Comparison of ENCODE assay signal across 11 cellular contexts in the genomic region with DNA sequence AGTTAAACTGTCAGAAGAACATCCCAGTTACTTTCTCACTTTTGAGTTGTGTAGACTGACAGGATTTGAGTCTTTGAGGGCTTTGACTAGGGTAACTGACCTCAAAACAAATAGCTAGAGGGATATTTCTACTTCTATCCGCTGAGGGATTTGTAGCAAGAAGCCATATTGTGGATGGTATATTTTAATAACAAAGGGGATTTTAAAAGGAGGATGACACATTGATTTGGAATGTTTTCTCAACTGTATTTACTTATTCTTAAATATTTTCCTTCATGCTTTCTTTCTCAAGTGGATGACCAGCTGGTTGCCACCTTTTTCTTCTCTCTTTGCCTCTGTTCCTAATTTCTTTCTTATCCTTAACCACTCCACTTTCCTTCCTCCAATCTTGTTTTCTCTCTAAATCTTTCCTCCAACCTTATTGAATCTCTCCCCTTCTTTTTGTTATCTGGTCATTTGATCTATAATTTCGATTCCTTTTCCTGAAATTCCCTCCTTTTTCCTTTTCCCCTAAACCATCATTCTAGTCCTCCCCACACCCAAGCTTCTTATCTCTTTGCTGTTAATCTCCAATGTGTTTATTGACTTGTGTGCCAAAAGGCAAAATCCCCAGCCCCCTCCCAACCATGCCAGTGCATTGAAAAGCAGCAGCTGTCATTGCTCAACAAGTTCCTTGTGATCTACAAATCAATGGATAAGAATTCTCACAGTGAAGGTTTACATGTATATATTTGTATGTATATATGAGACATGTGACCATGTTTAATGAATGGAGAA.
DNase-seq lines count a peak whose midpoint lies in the region; ATAC-seq and TF ChIP-seq lines count a peak whose summit lies in the region.
"Had no signal": no experiment of that assay in that cellular context is flagged by ENCODE, and none has a peak within 500 bp of the region (broad histone marks: within the 10 kb centered on the region; RNA-seq: fewer than 3 reads in every experiment).

No MANE protein-coding gene starts in this region.

- H3K4me1 ChIP-seq in ascending aorta (peaks cover 9 to 25% of the 10 kb centered on the region in 2 donors), spleen (peaks cover 0 to 22% (median 16%) of the 10 kb centered on the region in 6 donors)

- H3K9me3 ChIP-seq in ascending aorta (no peaks in the 10 kb centered on the region), spleen (no peaks in the 10 kb centered on the region)

- H3K36me3 ChIP-seq in ascending aorta (no peaks in the 10 kb centered on the region), spleen (no peaks in the 10 kb centered on the region)

- no peak for ATAC-seq in omental fat pad (ENCODE audit: low FRiP score)
- ATAC-seq in HG03520 (IDR thresholded peaks at IDR 0.05; ENCODE audit: unreplicated experiment): no peak
- ATAC-seq: stimulated activated memory B cell treated with anti-CD40 and anti-IgM and Interleukin-4, amounts not matched to agents 10 μg/mL and 1 μg/mL and 100 μg/mL, for 72 hours had no signal

- peak; percentile 34 for DNase-seq in HS-27A (ENCODE audit: low read depth)
- DNase-seq in ascending aorta (ENCODE audit: low spot score in 2 of 2): no peak
- peak; percentile 47 for DNase-seq in iPS DF 19.7 (ENCODE audit: low read depth, low spot score)
- DNase-seq in spleen: no peak
- DNase-seq in omental fat pad (ENCODE audit: low spot score): no peak
- DNase-seq in NCI-H1436 treated with DMSO at 0.1 percent for 48 hours (lab: John Stamatoyannopoulos, UW): no peak
- DNase-seq in KG1 (lab: John Stamatoyannopoulos, UW): no peak
- DNase-seq: left ventricle myocardium superior, NCI-H1436 had no signal

- TF ChIP-seq CTCF in ascending aorta (IDR thresholded peaks at IDR 0.05): no peak
- TF ChIP-seq CTCF in spleen (IDR thresholded peaks at IDR 0.05 in 8 of 11, conservative IDR thresholded peaks at IDR 0.05 in 3 of 11): no peak
- no peak for TF ChIP-seq CTCF in omental fat pad (IDR thresholded peaks at IDR 0.05)

- H3K27me3 ChIP-seq in ascending aorta: no peaks in the 10 kb centered on the region
- no peaks in the 10 kb centered on the region for H3K27me3 ChIP-seq in spleen (replicated peaks in 1 of 7)

- WGBS in spleen, 5 donors: 76 to 87% (median 83%) methylated on average over 2 of the region's 2 CpGs

- H3K4me3 ChIP-seq in ascending aorta (no peak overlapping the region), spleen (no peak overlapping the region)

- intact Hi-C loops in ascending aorta (cut with DNase I): loop anchor here (10.0 kb wide), 1 partner anchor 86 kb away; no protein-coding TSS in a partner anchor
- intact Hi-C loops in spleen (cut with DNase I; ENCODE audit: low total_unique reads): loop anchor here (10.0 kb wide), 1 partner anchor 296 kb away; no protein-coding TSS in a partner anchor

- peak overlapping the region; percentile 66 to 86 for H3K27ac ChIP-seq in ascending aorta
- H3K27ac ChIP-seq in spleen: peak overlapping the region in 5 of 8 donors; percentile 11 to 75 (median 47)

- no peak for TF ChIP-seq POLR2A in spleen (IDR thresholded peaks at IDR 0.05)

Comparison
In these comparisons a context has a peak if more than half of its experiments do, and no peak if none do; other contexts are left out.
1. DNase-seq: peak in HS-27A (single experiment) and iPS DF 19.7 (single experiment); none in ascending aorta (0 of 2), spleen (single experiment), omental fat pad (single experiment), NCI-H1436 treated with DMSO at 0.1 percent for 48 hours (single experiment) and KG1 (single experiment).